11 cellular contexts compared by ENCODE assay signal in the genomic region with DNA sequence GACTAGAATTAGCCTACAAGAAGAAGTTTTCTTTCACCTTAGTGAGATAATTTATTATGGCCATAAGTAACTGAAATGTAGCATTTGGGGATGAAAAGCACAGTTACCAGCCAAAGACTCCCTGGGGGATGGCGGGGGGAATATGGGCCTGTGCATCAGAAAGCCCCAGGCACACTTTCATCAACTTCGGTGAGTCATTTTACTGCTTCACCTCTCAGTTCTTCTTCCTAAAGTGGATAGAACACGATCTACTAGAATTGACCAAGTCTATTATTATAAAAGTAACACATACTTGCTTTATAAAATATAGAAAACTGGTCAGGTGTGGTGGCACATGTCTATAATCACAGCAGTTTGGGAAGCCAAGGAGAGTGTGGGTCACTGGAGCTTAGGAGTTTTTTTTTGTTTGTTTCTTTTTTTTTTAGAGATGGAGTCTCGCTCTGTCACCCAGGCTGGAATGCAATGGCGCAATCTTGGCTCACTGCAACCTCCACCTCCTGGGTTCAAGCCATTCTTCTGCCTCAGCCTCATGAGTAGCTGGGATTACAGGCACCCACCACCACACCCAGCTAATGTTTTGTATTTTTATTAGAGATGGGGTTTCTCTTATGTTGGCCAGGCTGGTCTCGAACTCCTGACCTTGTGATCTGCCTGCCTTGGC.
DNase-seq lines count a peak whose midpoint lies in the region; ATAC-seq and TF ChIP-seq lines count a peak whose summit lies in the region.
"Had no signal": no experiment of that assay in that cellular context is flagged by ENCODE, and none has a peak within 500 bp of the region (broad histone marks: within the 10 kb centered on the region; RNA-seq: fewer than 3 reads in every experiment).

No MANE protein-coding gene starts in this region.

- 92% methylated on average over 6 of the region's 6 CpGs for WGBS in right cardiac atrium

- H3K4me2 ChIP-seq in MM.1S (ENCODE audit: low read depth, low read length): no peak overlapping the region

- H3K27me3 ChIP-seq in right cardiac atrium (ENCODE audit: control insufficient read depth, insufficient read depth) (no peaks in the 10 kb centered on the region), MM.1S (replicated peaks; ENCODE audit: insufficient read depth, low read length) (no peaks in the 10 kb centered on the region)

- DNase-seq in Caki2 (ENCODE audit: low read depth) (peak; percentile 86), NOMO-1 (lab: John Stamatoyannopoulos, UW; ENCODE audit: unreplicated experiment in 2 of 2) (peak; percentile 24 to 62), fibroblast of villous mesenchyme (ENCODE audit: low read depth) (peak; percentile 78), right cardiac atrium (no peak), MM.1S (no peak)
- DNase-seq in activated T-cell treated with anti-CD3 and anti-CD28 coated beads, Interleukin-2, amount 50 U/mL, for 1 hour: no peak
- DNase-seq: activated naive CD4-positive, alpha-beta T cell treated with Interleukin-2 at 50 U/mL for 16 hours; GOT3; NCI-H2029 treated with DMSO at 0.1 percent for 48 hours had no signal

- no peaks in the 10 kb centered on the region for H4K20me1 ChIP-seq in MM.1S (ENCODE audit: insufficient read depth, low read length)

- H3K36me3 ChIP-seq in MM.1S (replicated peaks; ENCODE audit: insufficient read depth, low read length): no peaks in the 10 kb centered on the region

- H3K9me3 ChIP-seq in right cardiac atrium (ENCODE audit: control insufficient read depth, low read length) (no peaks in the 10 kb centered on the region), MM.1S (replicated peaks; ENCODE audit: insufficient read depth, low read length) (no peaks in the 10 kb centered on the region)

- H2AFZ ChIP-seq in MM.1S (ENCODE audit: low read length): no peak overlapping the region

- ATAC-seq in HG02588 (IDR thresholded peaks at IDR 0.05; ENCODE audit: unreplicated experiment): peak; percentile 37
- no peak for ATAC-seq in right cardiac atrium
- ATAC-seq in GM19467 (IDR thresholded peaks at IDR 0.05; ENCODE audit: unreplicated experiment): no peak

- H3K79me2 ChIP-seq in MM.1S (ENCODE audit: low read length): no peaks in the 10 kb centered on the region

- TF ChIP-seq CTCF in fibroblast of villous mesenchyme (IDR thresholded peaks at IDR 0.05; ENCODE audit: insufficient read depth, low read depth, low read length): no peak
- TF ChIP-seq CTCF in MM.1S (IDR thresholded peaks at IDR 0.05; ENCODE audit: low read length): no peak

- H3K4me3 ChIP-seq in fibroblast of villous mesenchyme (ENCODE audit: low read depth, low read length) (no peak overlapping the region), right cardiac atrium (ENCODE audit: low read length) (no peak overlapping the region), MM.1S (ENCODE audit: low read length) (no peak overlapping the region)

- no peaks in the 10 kb centered on the region for H3F3A ChIP-seq in MM.1S (ENCODE audit: insufficient read depth, low read length)

- intact Hi-C loops in right cardiac atrium (cut with DNase I): no loop called here

- H3K4me1 ChIP-seq in right cardiac atrium (ENCODE audit: control insufficient read depth, insufficient read depth, low read length) (peaks cover 6% of the 10 kb centered on the region), MM.1S (ENCODE audit: low read length) (0 out of 2 replicates have a peak, but pooled peaks cover 5% of the 10 kb centered on the region)

- in situ Hi-C loops in Caki2 (cut with HindIII; ENCODE audit: low pct_unique_long_range_greater_than_20kb, low sequenced_read_pairs): no loop called here

- no peak overlapping the region for H3K27ac ChIP-seq in right cardiac atrium (ENCODE audit: low read length)
- H3K27ac ChIP-seq in MM.1S (ENCODE audit: low read length): no peak overlapping the region

- H3K9me2 ChIP-seq in MM.1S (replicated peaks; ENCODE audit: insufficient read depth, low read length): no peaks in the 10 kb centered on the region

- H3K9ac ChIP-seq in MM.1S (ENCODE audit: low read length): no peak overlapping the region

Comparison
In these comparisons a context has a peak if more than half of its experiments do, and no peak if none do; other contexts are left out.
1. DNase-seq: peak in Caki2 (single experiment), NOMO-1 (2 of 2) and fibroblast of villous mesenchyme (single experiment); none in right cardiac atrium (0 of 3), activated T-cell treated with anti-CD3 and anti-CD28 coated beads, Interleukin-2, amount 50 U/mL, for 1 hour (single experiment) and MM.1S (single experiment).